Comparison of ENCODE assay signal across 9 cellular contexts in genomic region chr7:44126574-44126973, GRCh38. TPM values are rescaled to one million over a fixed set of nuclear protein-coding genes. Genes with fewer than 3 reads are reported as not detected.
"Had no signal": no experiment of that assay in that cellular context is flagged by ENCODE, and none has a peak within 500 bp of the region (broad histone marks: within the 10 kb centered on the region; RNA-seq: fewer than 3 reads in every experiment).

No MANE protein-coding gene starts in this region.

RNA-seq across cellular contexts. Expression of gene MYL7, which starts 14.6 kb away (rescaled TPM):
- total RNA-seq: LHCN-M2, MCF 10A, NCI-H460, OCI-LY7, PC-9, RPMI7951, SJCRH30, SK-MEL-5, T-cell had no signal

RNA-seq across cellular contexts. Expression of gene AEBP1, which starts 22.4 kb away (rescaled TPM):
- total RNA-seq: LHCN-M2, MCF 10A, NCI-H460, SK-MEL-5 had no signal
